Comparison of ENCODE assay signal across 18 cellular contexts in genomic region chr14:30655124-30655523, GRCh38. TPM values are rescaled to one million over a fixed set of nuclear protein-coding genes. Genes with fewer than 3 reads are reported as not detected.
DNase-seq lines count a peak whose midpoint lies in the region; ATAC-seq, FAIRE-seq and TF ChIP-seq lines count a peak whose summit lies in the region.
"Had no signal": no experiment of that assay in that cellular context is flagged by ENCODE, and none has a peak within 500 bp of the region (broad histone marks: within the 10 kb centered on the region; RNA-seq: fewer than 3 reads in every experiment).

No MANE protein-coding gene starts in this region.

- H3K9me3 ChIP-seq in HepG2 (ENCODE audit: low read length): no peaks in the 10 kb centered on the region
- no peaks in the 10 kb centered on the region for H3K9me3 ChIP-seq in right lobe of liver

- H3K36me3 ChIP-seq in HepG2 (replicated peaks in 1 of 2; ENCODE audit: control insufficient read depth in 1 of 2, insufficient read depth in 2 of 2, low read length in 2 of 2) (peaks cover 35 to 95% of the 10 kb centered on the region in 2 experiments), right lobe of liver (peaks cover 0 to 45% (median 15%) of the 10 kb centered on the region in 4 donors)

- no peak for TF ChIP-seq RAD21 in HepG2 (CRISPR knock-in tag; IDR thresholded peaks at IDR 0.05)

- BruUV-seq in HepG2 (replicated peaks; lab: Mats Ljungman, UMichigan): no TSS peak

- H3K27ac ChIP-seq in HepG2 (ENCODE audit: extremely low read length, insufficient read depth, low read length) (no peak overlapping the region), right lobe of liver (no peak overlapping the region), substantia nigra (ENCODE audit: low read depth, low read length, poor library complexity, severe bottlenecking) (no peak overlapping the region)
- H3K27ac ChIP-seq: C4-2B had no signal

- TF ChIP-seq POLR2A in HepG2 (IDR thresholded peaks at IDR 0.05; ENCODE audit: insufficient read depth in 1 of 2, low read depth in 2 of 2, low read length in 2 of 2) (no peak), right lobe of liver (IDR thresholded peaks at IDR 0.05) (no peak)

- TF ChIP-seq EP300 in HepG2 (IDR thresholded peaks at IDR 0.05; ENCODE audit: low read depth in 2 of 2, low read length in 2 of 2): no peak
- TF ChIP-seq EP300 in HepG2 (CRISPR knock-in tag; IDR thresholded peaks at IDR 0.05; ENCODE audit: borderline replicate concordance): no peak

- H3K4me1 ChIP-seq in HepG2 (ENCODE audit: insufficient read depth, low read length) (peaks cover 10% of the 10 kb centered on the region; the same call in 1 of the 2 replicates), right lobe of liver (peaks cover 0 to 6% (median 2%) of the 10 kb centered on the region in 4 donors)

- intact Hi-C loops in HepG2 (cut with micrococcal nuclease; ENCODE audit: unreplicated experiment) (loop anchor here (5.0 kb wide), 1 partner anchor 37 kb away; no protein-coding TSS in a partner anchor), right lobe of liver (cut with DNase I) (no loop called here), sciatic nerve (cut with DNase I) (no loop called here)

- POLR2A ChIA-PET in HepG2 (lab: Yijun Ruan, JAX): no interaction called here

- H3K4me2 ChIP-seq in HepG2 (ENCODE audit: low read depth, low read length): no peak overlapping the region

- ATAC-seq in HepG2 (no peak; the same call in 2 of the 3 replicates), right lobe of liver (no peak), GM18520 (IDR thresholded peaks at IDR 0.05; ENCODE audit: unreplicated experiment) (no peak), HG03378 (IDR thresholded peaks at IDR 0.05; ENCODE audit: unreplicated experiment) (no peak), sciatic nerve (no peak)

- no peaks in the 10 kb centered on the region for H3K79me2 ChIP-seq in HepG2 (ENCODE audit: insufficient read depth, low read length)

- CTCF ChIA-PET in HepG2 (lab: Yijun Ruan, JAX; ENCODE audit: low intra/inter-chr PET ratio, low total read pairs): interaction anchor here (1.1 to 2.5 kb wide), 2 partner anchors 27 to 251 kb away, joined by 4 to 10 read pairs; no protein-coding TSS in a partner anchor

- in situ Hi-C loops in HepG2 (cut with HindIII; ENCODE audit: extremely low pct_ligation_motif_present, low pct_unique_long_range_greater_than_20kb) (no loop called here), astrocyte of the spinal cord (cut with HindIII; ENCODE audit: low sequenced_read_pairs) (no loop called here)

- H3K4me3 ChIP-seq in HepG2 (replicated peaks in 1 of 3; ENCODE audit: insufficient read depth in 1 of 3, low read depth in 2 of 3, low read length in 3 of 3) (no peak overlapping the region), right lobe of liver (no peak overlapping the region), astrocyte of the spinal cord (ENCODE audit: low read depth, low read length) (no peak overlapping the region)

- no peak overlapping the region for H2AFZ ChIP-seq in HepG2 (ENCODE audit: low read length)

- DNase-seq in HepG2 (ENCODE audit: low spot score): no peak
- no peak for DNase-seq in right lobe of liver
- peak; percentile 26 for DNase-seq in astrocyte of the spinal cord (ENCODE audit: low read depth, low spot score)
- DNase-seq in fibroblast of peridontal ligament (ENCODE audit: extremely low read depth): peak; percentile 12
- DNase-seq in sciatic nerve (ENCODE audit: low spot score): no peak
- DNase-seq in substantia nigra (lab: John Stamatoyannopoulos, UW): no peak
- DNase-seq: COR-L47, DND-41, Kasumi-1, NCI-H1417, NCI-H2029, NCI-H2171 treated with DMSO at 0.1 percent for 48 hours, SHP77 treated with DMSO at 0.1 percent for 48 hours had no signal

- H4K20me1 ChIP-seq in HepG2 (ENCODE audit: insufficient read depth, low read length): peaks cover 9% of the 10 kb centered on the region

- FAIRE-seq in HepG2 (lab: Jason Lieb, UNC): no peak
- FAIRE-seq: A204.1, GM18507 had no signal

- TF ChIP-seq CTCF in HepG2 (CRISPR knock-in tag; IDR thresholded peaks at IDR 0.05) (no peak), right lobe of liver (IDR thresholded peaks at IDR 0.05) (no peak), astrocyte of the spinal cord (IDR thresholded peaks at IDR 0.05; ENCODE audit: low read depth, low read length) (no peak)

- H3K27me3 ChIP-seq in HepG2 (ENCODE audit: control insufficient read depth in 1 of 2, insufficient read depth in 2 of 2, low read length in 2 of 2) (no peaks in the 10 kb centered on the region), right lobe of liver (no peaks in the 10 kb centered on the region)

- no peak overlapping the region for H3K9ac ChIP-seq in HepG2 (ENCODE audit: insufficient read depth, low read depth, low read length)

TF ChIP-seq in HepG2, 621 proteins besides CTCF, POLR2A, EP300 and RAD21:
- TF ChIP-seq JUNB (CRISPR knock-in tag; IDR thresholded peaks at IDR 0.05; ENCODE audit: borderline replicate concordance) (peak; percentile 26; the same call in 1 of the 2 replicates), SNAPC2 (CRISPR knock-in tag; IDR thresholded peaks at IDR 0.05) (0 out of 2 replicates have a peak, but pooled peaks have one; percentile 35), SMAD1 (CRISPR knock-in tag; IDR thresholded peaks at IDR 0.05; ENCODE audit: borderline replicate concordance, low read depth) (no peak)

RNA-seq across cellular contexts. Expression of gene SCFD1, which starts 33.0 kb away (rescaled TPM):
- total RNA-seq in HepG2 (2016; rRNA removed; fragmentation: Illumina TruSeq; extraction: Trizol): 256 and 318 TPM in 2 replicates
- 183 and 191 TPM in 2 replicates for total RNA-seq in HepG2 (2016; cell fraction: cytosol; rRNA removed; fragmentation: Illumina TruSeq; extraction: Trizol; ENCODE audit: low read depth)
- 264 and 346 TPM in 2 replicates for total RNA-seq in HepG2 (2016; cell fraction: insoluble cytoplasmic fraction; rRNA removed; fragmentation: Illumina TruSeq; extraction: Trizol)
- total RNA-seq in HepG2 (2016; cell fraction: membrane; rRNA removed; fragmentation: Illumina TruSeq; extraction: Trizol): 220 and 248 TPM in 2 replicates
- 294 and 317 TPM in 2 replicates for total RNA-seq in HepG2 (2016; cell fraction: nucleus; rRNA removed; fragmentation: Illumina TruSeq; extraction: Trizol)
- 178 and 235 TPM in 2 replicates for polyA plus RNA-seq in HepG2 (2011; rRNA removed)
- 51.8 and 79.2 TPM in 2 replicates for polyA plus RNA-seq in HepG2 (2011; cell fraction: cytosol; rRNA removed)
- 111 and 127 TPM in 2 replicates for polyA plus RNA-seq in HepG2 (2011; cell fraction: nucleus; rRNA removed)
- polyA plus RNA-seq in HepG2 (2012): 114 and 153 TPM in 2 replicates
- 135 and 148 TPM in 2 replicates for polyA plus RNA-seq in HepG2 (2016; cell fraction: cytosol; fragmentation: Illumina TruSeq; extraction: Trizol; ENCODE audit: low read depth)
- 293 and 325 TPM in 2 replicates for polyA plus RNA-seq in HepG2 (2016; cell fraction: insoluble cytoplasmic fraction; fragmentation: Illumina TruSeq; extraction: Trizol; ENCODE audit: low read depth)
- polyA plus RNA-seq in HepG2 (2016; cell fraction: membrane; fragmentation: Illumina TruSeq; extraction: Trizol; ENCODE audit: low read depth): 190 and 203 TPM in 2 replicates
- polyA plus RNA-seq in HepG2 (2016; cell fraction: nucleus; fragmentation: Illumina TruSeq; extraction: Trizol; ENCODE audit: insufficient read depth, low read depth): 291 and 292 TPM in 2 replicates
- polyA minus RNA-seq in HepG2 (2011; rRNA and poly(A)+ RNA removed; ENCODE audit: low replicate concordance): 24.4 and 68.1 TPM in 2 replicates
- polyA minus RNA-seq in HepG2 (2011; cell fraction: cytosol; rRNA and poly(A)+ RNA removed): 92.9 and 94.7 TPM in 2 replicates
- 849 and 949 TPM in 2 replicates for polyA minus RNA-seq in HepG2 (2011; cell fraction: nucleus; rRNA and poly(A)+ RNA removed)
- total RNA-seq in right lobe of liver: 10 to 100 TPM; 26.5 to 44.6 (median 34.8) TPM
- 91.0 TPM for total RNA-seq in sciatic nerve

Comparison
In these comparisons a context has a peak if more than half of its experiments do, and no peak if none do; other contexts are left out.
1. DNase-seq: peak in astrocyte of the spinal cord (single experiment) and fibroblast of peridontal ligament (single experiment); none in HepG2 (single experiment), right lobe of liver (0 of 3), sciatic nerve (single experiment) and substantia nigra (0 of 49).